In the genomic region with DNA sequence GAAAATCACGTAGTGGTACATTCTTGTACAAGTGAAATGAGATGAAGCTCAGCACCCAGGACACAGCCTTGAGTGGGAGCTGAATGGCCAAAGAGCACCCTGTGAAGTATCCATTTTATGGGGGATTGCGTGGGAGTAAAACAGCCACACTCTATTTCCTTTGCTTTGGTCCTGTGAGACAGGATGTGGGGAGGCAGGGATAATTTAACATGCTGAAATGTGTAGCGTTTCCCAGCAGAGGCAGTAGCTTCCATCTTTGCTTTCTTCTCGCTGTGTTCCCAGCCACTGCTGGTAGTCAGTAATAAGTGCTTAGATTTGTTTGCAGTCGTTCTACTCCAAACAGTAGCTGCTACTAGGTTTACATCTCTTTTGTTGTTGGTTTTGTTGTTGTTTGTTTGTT, we compare ENCODE assay signal across 15 cellular contexts. TPM values are rescaled to one million over a fixed set of nuclear protein-coding genes. Genes with fewer than 3 reads are reported as not detected.
DNase-seq lines count a peak whose midpoint lies in the region; ATAC-seq and TF ChIP-seq lines count a peak whose summit lies in the region.
"Had no signal": no experiment of that assay in that cellular context is flagged by ENCODE, and none has a peak within 500 bp of the region (broad histone marks: within the 10 kb centered on the region; RNA-seq: fewer than 3 reads in every experiment).

No MANE protein-coding gene starts in this region.

- no peaks in the 10 kb centered on the region for H3K36me3 Mint-ChIP-seq in GM23338 (ENCODE audit: low read depth)
- no peaks in the 10 kb centered on the region for H3K36me3 Mint-ChIP-seq in WTC11

- intact Hi-C loops in A673 (cut with micrococcal nuclease; ENCODE audit: unreplicated experiment): no loop called here

- H3K36me3 ChIP-seq in A673 (ENCODE audit: insufficient read depth, low read length, poor library complexity, severe bottlenecking) (no peaks in the 10 kb centered on the region), GM23338 (ENCODE audit: insufficient read depth) (no peaks in the 10 kb centered on the region)
- H3K36me3 ChIP-seq: BE2C, esophagus muscularis mucosa had no signal

- ATAC-seq in GM23338: peak; percentile 46
- peak; percentile 76 for ATAC-seq in WTC11
- ATAC-seq in HG03108 (IDR thresholded peaks at IDR 0.05; ENCODE audit: unreplicated experiment): no peak

- TF ChIP-seq CTCF in A673 (conservative IDR thresholded peaks at IDR 0.05; ENCODE audit: low read depth, low read length): no peak
- TF ChIP-seq CTCF in GM23338 (conservative IDR thresholded peaks at IDR 0.05; ENCODE audit: low read depth in 2 of 2): no peak
- no peak for TF ChIP-seq CTCF in WTC11 (IDR thresholded peaks at IDR 0.05)
- peak; percentile 9 for TF ChIP-seq CTCF in fibroblast of mammary gland (conservative IDR thresholded peaks at IDR 0.05; ENCODE audit: control insufficient read depth, insufficient read depth, low read depth, low read length)

- CTCF ChIA-PET in A673 (lab: Charles Lee) (no interaction called here), WTC11 (lab: Charles Lee) (no interaction called here)

- no peaks in the 10 kb centered on the region for H3F3A ChIP-seq in GM23338 (replicated peaks; ENCODE audit: low read depth)

- no peak overlapping the region for H3K27ac Mint-ChIP-seq in GM23338
- no peak overlapping the region for H3K27ac Mint-ChIP-seq in WTC11
- H3K27ac Mint-ChIP-seq: nephron had no signal

- no peaks in the 10 kb centered on the region for H3K9me3 ChIP-seq in A673 (ENCODE audit: low read depth, low read length, poor library complexity, severe bottlenecking)
- H3K9me3 ChIP-seq: BE2C, esophagus muscularis mucosa had no signal

- no peaks in the 10 kb centered on the region for H3K79me2 ChIP-seq in GM23338 (replicated peaks; ENCODE audit: insufficient read depth)

- H3K27ac ChIP-seq in A673 (ENCODE audit: low read depth, low read length, poor library complexity, severe bottlenecking): no peak overlapping the region
- H3K27ac ChIP-seq in GM23338 (ENCODE audit: low read depth): no peak overlapping the region
- H3K27ac ChIP-seq: esophagus muscularis mucosa had no signal

- H3K9me2 ChIP-seq in GM23338 (ENCODE audit: insufficient read depth): 0 out of 2 replicates have a peak, but pooled peaks cover 2% of the 10 kb centered on the region

- H3K27me3 ChIP-seq in A673 (replicated peaks; ENCODE audit: insufficient read depth, low read depth, low read length, poor library complexity) (peaks cover 4% of the 10 kb centered on the region), GM23338 (ENCODE audit: insufficient read depth) (no peaks in the 10 kb centered on the region)
- H3K27me3 ChIP-seq: esophagus muscularis mucosa had no signal

- no peaks in the 10 kb centered on the region for H4K20me1 ChIP-seq in GM23338 (replicated peaks; ENCODE audit: insufficient read depth)

- no TSS peak for BruUV-seq in A673 (replicated peaks; lab: Mats Ljungman, UMichigan)

- DNase-seq in A673 (ENCODE audit: low spot score) (peak; percentile 37), GM23338 (ENCODE audit: low spot score) (peak; percentile 46), WTC11 (ENCODE audit: low spot score) (no peak), fibroblast of mammary gland (ENCODE audit: low read depth) (peak; percentile 10), occipital lobe (lab: John Stamatoyannopoulos, UW) (no peak), NCI-H1417 treated with DMSO at 0.1 percent for 48 hours (lab: John Stamatoyannopoulos, UW) (no peak), COR-L47 (lab: John Stamatoyannopoulos, UW) (no peak)
- DNase-seq: BE2C, NCI-H1694, small intestine, SW 1271 had no signal

- H3K9me3 Mint-ChIP-seq in GM23338 (0 out of 3 replicates have a peak, but pooled peaks cover 1% of the 10 kb centered on the region), WTC11 (peaks cover 3% of the 10 kb centered on the region)
- H3K9me3 Mint-ChIP-seq: nephron had no signal

- no peak overlapping the region for H3K4me3 Mint-ChIP-seq in GM23338
- H3K4me3 Mint-ChIP-seq in WTC11: no peak overlapping the region
- H3K4me3 Mint-ChIP-seq: nephron had no signal

- H3K4me1 ChIP-seq in A673 (ENCODE audit: insufficient read depth, low read length, poor library complexity, severe bottlenecking) (no peaks in the 10 kb centered on the region), GM23338 (ENCODE audit: insufficient read depth) (no peaks in the 10 kb centered on the region)
- H3K4me1 ChIP-seq: BE2C, esophagus muscularis mucosa had no signal

- H3K4me3 ChIP-seq in A673 (ENCODE audit: low read depth, low read length, poor library complexity, severe bottlenecking) (no peak overlapping the region), GM23338 (no peak overlapping the region), fibroblast of mammary gland (ENCODE audit: control insufficient read depth, low read depth, low read length) (no peak overlapping the region)
- H3K4me3 ChIP-seq: esophagus muscularis mucosa had no signal

- H3K27me3 Mint-ChIP-seq in GM23338 (ENCODE audit: insufficient read depth, low read depth, poor library complexity) (peaks cover 3% of the 10 kb centered on the region), WTC11 (ENCODE audit: low read depth) (no peaks in the 10 kb centered on the region)

- H3K4me1 Mint-ChIP-seq in GM23338 (no peaks in the 10 kb centered on the region; the same call in 2 of the 3 replicates), WTC11 (no peaks in the 10 kb centered on the region)

- H3K4me2 ChIP-seq in GM23338: no peak overlapping the region

- POLR2A ChIA-PET in A673 (lab: Charles Lee; ENCODE audit: low non-redundant PET) (no interaction called here), WTC11 (lab: Charles Lee) (no interaction called here)

- H2AFZ ChIP-seq in GM23338: peak overlapping the region; percentile 95

TF ChIP-seq in GM23338, 12 proteins besides CTCF, POLR2A, EP300 and RAD21:
- TF ChIP-seq, protein P1, sequence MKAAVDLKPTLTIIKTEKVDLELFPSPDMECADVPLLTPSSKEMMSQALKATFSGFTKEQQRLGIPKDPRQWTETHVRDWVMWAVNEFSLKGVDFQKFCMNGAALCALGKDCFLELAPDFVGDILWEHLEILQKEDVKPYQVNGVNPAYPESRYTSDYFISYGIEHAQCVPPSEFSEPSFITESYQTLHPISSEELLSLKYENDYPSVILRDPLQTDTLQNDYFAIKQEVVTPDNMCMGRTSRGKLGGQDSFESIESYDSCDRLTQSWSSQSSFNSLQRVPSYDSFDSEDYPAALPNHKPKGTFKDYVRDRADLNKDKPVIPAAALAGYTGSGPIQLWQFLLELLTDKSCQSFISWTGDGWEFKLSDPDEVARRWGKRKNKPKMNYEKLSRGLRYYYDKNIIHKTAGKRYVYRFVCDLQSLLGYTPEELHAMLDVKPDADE (IDR thresholded peaks at IDR 0.05): no peak
- TF ChIP-seq STAT1 (IDR thresholded peaks at IDR 0.05; ENCODE audit: unreplicated experiment) (no peak), JUNB (IDR thresholded peaks at IDR 0.05; ENCODE audit: unreplicated experiment) (no peak), CREB1 (CRISPR knock-in tag; IDR thresholded peaks at IDR 0.05; ENCODE audit: low read depth) (no peak), POLR2AphosphoS5 (IDR thresholded peaks at IDR 0.05; ENCODE audit: low read depth) (no peak)
TF ChIP-seq in GM23338: peak in this region for 0.

TF ChIP-seq in WTC11, 78 proteins besides CTCF, POLR2A, EP300 and RAD21 (continues in another document):
- no peak for TF ChIP-seq SOX15 (CRISPR knock-in tag; IDR thresholded peaks at IDR 0.05)
- TF ChIP-seq, protein P2, sequence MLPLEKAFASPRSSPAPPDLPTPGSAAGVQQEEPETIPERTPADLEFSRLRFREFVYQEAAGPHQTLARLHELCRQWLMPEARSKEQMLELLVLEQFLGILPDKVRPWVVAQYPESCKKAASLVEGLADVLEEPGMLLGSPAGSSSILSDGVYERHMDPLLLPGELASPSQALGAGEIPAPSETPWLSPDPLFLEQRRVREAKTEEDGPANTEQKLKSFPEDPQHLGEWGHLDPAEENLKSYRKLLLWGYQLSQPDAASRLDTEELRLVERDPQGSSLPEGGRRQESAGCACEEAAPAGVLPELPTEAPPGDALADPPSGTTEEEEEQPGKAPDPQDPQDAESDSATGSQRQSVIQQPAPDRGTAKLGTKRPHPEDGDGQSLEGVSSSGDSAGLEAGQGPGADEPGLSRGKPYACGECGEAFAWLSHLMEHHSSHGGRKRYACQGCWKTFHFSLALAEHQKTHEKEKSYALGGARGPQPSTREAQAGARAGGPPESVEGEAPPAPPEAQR (CRISPR knock-in tag; IDR thresholded peaks at IDR 0.05): no peak
- TF ChIP-seq NR1H2 (CRISPR knock-in tag; IDR thresholded peaks at IDR 0.05): no peak
- TF ChIP-seq, protein P3, sequence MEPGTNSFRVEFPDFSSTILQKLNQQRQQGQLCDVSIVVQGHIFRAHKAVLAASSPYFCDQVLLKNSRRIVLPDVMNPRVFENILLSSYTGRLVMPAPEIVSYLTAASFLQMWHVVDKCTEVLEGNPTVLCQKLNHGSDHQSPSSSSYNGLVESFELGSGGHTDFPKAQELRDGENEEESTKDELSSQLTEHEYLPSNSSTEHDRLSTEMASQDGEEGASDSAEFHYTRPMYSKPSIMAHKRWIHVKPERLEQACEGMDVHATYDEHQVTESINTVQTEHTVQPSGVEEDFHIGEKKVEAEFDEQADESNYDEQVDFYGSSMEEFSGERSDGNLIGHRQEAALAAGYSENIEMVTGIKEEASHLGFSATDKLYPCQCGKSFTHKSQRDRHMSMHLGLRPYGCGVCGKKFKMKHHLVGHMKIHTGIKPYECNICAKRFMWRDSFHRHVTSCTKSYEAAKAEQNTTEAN (CRISPR knock-in tag; IDR thresholded peaks at IDR 0.05): no peak
- TF ChIP-seq, protein P4, sequence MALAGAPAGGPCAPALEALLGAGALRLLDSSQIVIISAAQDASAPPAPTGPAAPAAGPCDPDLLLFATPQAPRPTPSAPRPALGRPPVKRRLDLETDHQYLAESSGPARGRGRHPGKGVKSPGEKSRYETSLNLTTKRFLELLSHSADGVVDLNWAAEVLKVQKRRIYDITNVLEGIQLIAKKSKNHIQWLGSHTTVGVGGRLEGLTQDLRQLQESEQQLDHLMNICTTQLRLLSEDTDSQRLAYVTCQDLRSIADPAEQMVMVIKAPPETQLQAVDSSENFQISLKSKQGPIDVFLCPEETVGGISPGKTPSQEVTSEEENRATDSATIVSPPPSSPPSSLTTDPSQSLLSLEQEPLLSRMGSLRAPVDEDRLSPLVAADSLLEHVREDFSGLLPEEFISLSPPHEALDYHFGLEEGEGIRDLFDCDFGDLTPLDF (CRISPR knock-in tag; IDR thresholded peaks at IDR 0.05): no peak
- no peak for TF ChIP-seq ZNF138 (CRISPR knock-in tag; conservative IDR thresholded peaks at IDR 0.05)

RNA-seq across cellular contexts. Expression of a gene that starts 4.4 kb away (rescaled TPM):
- total RNA-seq in A673 (2021) (0.11 and 0.24 TPM in 2 replicates), WTC11 (2021) (0.18 TPM in 1 of 3 replicates, not detected in the others), occipital lobe (0.16 TPM)
- total RNA-seq in GM23338 (2014; rRNA removed; shearing (Covaris generic)): not detected in 2 replicates
- polyA plus RNA-seq in GM23338 (2016; fragmentation: Nextera tagmentation; extraction: Ambion mirVana): not detected in 2 replicates
- total RNA-seq: activated CD8-positive, alpha-beta memory T cell treated with anti-CD3 and anti-CD28 coated beads for 36 hours had no signal

Comparison
In these comparisons a context has a peak if more than half of its experiments do, and no peak if none do; other contexts are left out.
1. DNase-seq: peak in A673 (single experiment), GM23338 (single experiment) and fibroblast of mammary gland (single experiment); none in WTC11 (single experiment), occipital lobe (single experiment), NCI-H1417 treated with DMSO at 0.1 percent for 48 hours (single experiment) and COR-L47 (single experiment).